ENCODE assay signal across 19 cellular contexts in genomic region chr22:39374191-39374590, GRCh38. TPM values are rescaled to one million over a fixed set of nuclear protein-coding genes. Genes with fewer than 3 reads are reported as not detected.
A peak's percentile ranks its signal among the peaks of the same experiment; 100 is the strongest.
DNase-seq lines count a peak whose midpoint lies in the region; ATAC-seq and TF ChIP-seq lines count a peak whose summit lies in the region.
"Had no signal": no experiment of that assay in that cellular context is flagged by ENCODE, and none has a peak within 500 bp of the region (broad histone marks: within the 10 kb centered on the region; RNA-seq: fewer than 3 reads in every experiment).

No MANE protein-coding gene starts in this region.

- peaks cover 17 to 76% (median 64%) of the 10 kb centered on the region in 11 experiments; a peak in 21 of 22 replicates for H3K36me3 ChIP-seq in BLaER1 treated with 17β-estradiol and CSF1 and Interleukin-3, amounts not matched to agents 10 nM and 100 nM
- H3K36me3 ChIP-seq in endodermal cell (ENCODE audit: control insufficient read depth, insufficient read depth, low read length) = no peaks in the 10 kb centered on the region

- H3K4ac ChIP-seq in H9 (ENCODE audit: low read depth, low read length) = no peak overlapping the region

- H3K36me3 Mint-ChIP-seq in H9 (ENCODE audit: insufficient read depth in 1 of 3, low read depth in 3 of 3) (peaks cover 0 to 9% (median 0%) of the 10 kb centered on the region in 3 experiments; a peak in 2 of 7 replicates), endodermal cell (ENCODE audit: low read depth) (peaks cover 6% of the 10 kb centered on the region)
- H3K36me3 Mint-ChIP-seq: CD4-positive, CD25-positive, alpha-beta regulatory T cell; CD8-positive, alpha-beta memory T cell; IgD-negative memory B cell had no signal

- H3K4me2 ChIP-seq in BLaER1 treated with 17β-estradiol and CSF1 and Interleukin-3, amounts not matched to agents 10 nM and 100 nM = peak overlapping the region in 6 of 11 experiments; percentile 18 to 63 (median 49); a peak in 11 of 22 replicates
- no peak overlapping the region for H3K4me2 ChIP-seq in H9 (ENCODE audit: insufficient read depth, insufficient read length, low read length)

- DNase-seq in H9 (no peak), endodermal cell (peak; percentile 53), iPS-NIHi7 (ENCODE audit: extremely low spot score) (peak; percentile 49), NOMO-1 (lab: John Stamatoyannopoulos, UW; ENCODE audit: unreplicated experiment in 2 of 2) (no peak), GM20000 (ENCODE audit: low spot score) (no peak), NCI-H2081 treated with DMSO at 0.1 percent for 48 hours (lab: John Stamatoyannopoulos, UW) (no peak)
- DNase-seq: 8988T; C1 segment of cervical spinal cord; Caco-2; CD4-positive, CD25-positive, alpha-beta regulatory T cell; CD8-positive, alpha-beta memory T cell; GM23248; HCEC 1CT; Karpas-422; KBM-7 had no signal

- no peak overlapping the region; the same call in 1 of the 2 replicates for H3K14ac ChIP-seq in H9 (ENCODE audit: insufficient read depth, low read length)

- H3K27ac ChIP-seq in BLaER1 treated with 17β-estradiol and CSF1 and Interleukin-3, amounts not matched to agents 10 nM and 100 nM = peak overlapping the region in 7 of 11 experiments; percentile 6 to 47 (median 19); a peak in 5 of 22 replicates
- H3K27ac ChIP-seq in H9 (ENCODE audit: insufficient read length, low read depth, low read length) = no peak overlapping the region
- H3K27ac ChIP-seq in endodermal cell (ENCODE audit: low read depth, low read length) = no peak overlapping the region
- H3K27ac ChIP-seq: GM23248 had no signal

- no peak overlapping the region for H3K23ac ChIP-seq in H9 (ENCODE audit: insufficient read length, low read depth, low read length)

- no peak overlapping the region for H2BK15ac ChIP-seq in H9 (ENCODE audit: low read depth, low read length)

- peaks cover 8 to 18% (median 15%) of the 10 kb centered on the region in 11 experiments for H3K9me3 ChIP-seq in BLaER1 treated with 17β-estradiol and CSF1 and Interleukin-3, amounts not matched to agents 10 nM and 100 nM (replicated peaks in 1 of 11)
- H3K9me3 ChIP-seq in H9 (ENCODE audit: control insufficient read depth, low read depth, low read length) = no peaks in the 10 kb centered on the region
- peaks cover 9% of the 10 kb centered on the region for H3K9me3 ChIP-seq in endodermal cell (ENCODE audit: control insufficient read depth, low read length)
- H3K9me3 ChIP-seq: Caco-2 had no signal

- no peak overlapping the region for H4K91ac ChIP-seq in H9 (ENCODE audit: insufficient read length, low read depth, low read length)

- H3K79me2 ChIP-seq in H9 (ENCODE audit: insufficient read depth, low read length) = no peaks in the 10 kb centered on the region

- H3T11ph ChIP-seq in H9 (ENCODE audit: low read length) = no peak overlapping the region

- no peak overlapping the region for H3K18ac ChIP-seq in H9 (ENCODE audit: insufficient read length, low read depth, low read length)

- TF ChIP-seq CTCF in H9 (conservative IDR thresholded peaks at IDR 0.05) = 0 out of 3 replicates have a peak, but pooled peaks have one; percentile 11
- no peak for TF ChIP-seq CTCF in endodermal cell (conservative IDR thresholded peaks at IDR 0.05)
- no peak for TF ChIP-seq CTCF in GM20000 (IDR thresholded peaks at IDR 0.05; ENCODE audit: extremely low read depth, missing control alignments)

- H4K20me1 ChIP-seq in BLaER1 treated with 17β-estradiol and CSF1 and Interleukin-3, amounts not matched to agents 10 nM and 100 nM = peaks cover 0 to 27% (median 7%) of the 10 kb centered on the region in 11 experiments; a peak in 8 of 22 replicates
- no peaks in the 10 kb centered on the region for H4K20me1 ChIP-seq in H9 (ENCODE audit: control insufficient read depth, insufficient read depth, insufficient read length)

- no peak overlapping the region for H2BK5ac ChIP-seq in H9 (ENCODE audit: insufficient read length, low read length)

- no peaks in the 10 kb centered on the region for H3K27me3 ChIP-seq in BLaER1 treated with 17β-estradiol and CSF1 and Interleukin-3, amounts not matched to agents 10 nM and 100 nM
- H3K27me3 ChIP-seq in H9 (ENCODE audit: insufficient read depth, low read length) (no peaks in the 10 kb centered on the region), endodermal cell (ENCODE audit: control insufficient read depth, insufficient read depth, low read length, poor library complexity, severe bottlenecking) (no peaks in the 10 kb centered on the region)

- WGBS in H9 (ENCODE audit: extremely low coverage, insufficient read length, low lambda C conversion rate) = no CpG with 5 or more reads among the region's 24 CpGs
- 87 to 92% methylated on average over 21 to 24 of the region's 24 CpGs for WGBS in endodermal cell (ENCODE audit: insufficient coverage in 1 of 2, insufficient read length in 1 of 2), 2 experiments

- no peak overlapping the region for H2BK20ac ChIP-seq in H9 (ENCODE audit: low read depth, low read length, poor library complexity, severe bottlenecking)

- H3K4me3 Mint-ChIP-seq in H9 (no peak overlapping the region), endodermal cell (no peak overlapping the region)
- H3K4me3 Mint-ChIP-seq: CD4-positive, CD25-positive, alpha-beta regulatory T cell; CD8-positive, alpha-beta memory T cell; IgD-negative memory B cell had no signal

- H3K4me1 ChIP-seq in BLaER1 treated with 17β-estradiol and CSF1 and Interleukin-3, amounts not matched to agents 10 nM and 100 nM = peaks cover 11 to 48% (median 35%) of the 10 kb centered on the region in 10 experiments
- H3K4me1 ChIP-seq in H9 (ENCODE audit: insufficient read depth, low read length) (no peaks in the 10 kb centered on the region), endodermal cell (ENCODE audit: control insufficient read depth, insufficient read depth, low read length) (no peaks in the 10 kb centered on the region)
- H3K4me1 ChIP-seq: Caco-2 had no signal

- no peak overlapping the region for H2AFZ ChIP-seq in H9 (ENCODE audit: low read length)
- H2AFZ ChIP-seq: GM23248 had no signal

- H3K27ac Mint-ChIP-seq in H9 (no peak overlapping the region), endodermal cell (no peak overlapping the region)
- H3K27ac Mint-ChIP-seq: CD4-positive, CD25-positive, alpha-beta regulatory T cell; CD8-positive, alpha-beta memory T cell; IgD-negative memory B cell had no signal

- H3K9ac ChIP-seq in BLaER1 treated with 17β-estradiol and CSF1 and Interleukin-3, amounts not matched to agents 10 nM and 100 nM = peak overlapping the region in 5 of 11 experiments; percentile 6 to 60 (median 39); a peak in 5 of 22 replicates
- H3K9ac ChIP-seq in H9 (ENCODE audit: extremely low read depth, insufficient read length, low read length) (no peak overlapping the region), endodermal cell (ENCODE audit: extremely low read depth, low read length, poor library complexity, severe bottlenecking) (no peak overlapping the region)
- H3K9ac ChIP-seq: GM23248 had no signal

- H2BK120ac ChIP-seq in H9 (ENCODE audit: low read depth, low read length, poor library complexity, severe bottlenecking) = no peak overlapping the region

- peaks cover 2% of the 10 kb centered on the region for H3K27me3 Mint-ChIP-seq in H9 (ENCODE audit: low read depth)
- H3K27me3 Mint-ChIP-seq in endodermal cell (ENCODE audit: insufficient read depth) = no peaks in the 10 kb centered on the region
- H3K27me3 Mint-ChIP-seq: IgD-negative memory B cell had no signal

- H3K4me3 ChIP-seq in BLaER1 treated with 17β-estradiol and CSF1 and Interleukin-3, amounts not matched to agents 10 nM and 100 nM = no peak overlapping the region
- no peak overlapping the region for H3K4me3 ChIP-seq in endodermal cell (ENCODE audit: low read length)
- H3K4me3 ChIP-seq: GM23248 had no signal

- no peaks in the 10 kb centered on the region for H3K79me1 ChIP-seq in H9 (ENCODE audit: insufficient read depth, low read depth, low read length, poor library complexity, severe bottlenecking)

- H3K9me3 Mint-ChIP-seq in H9 (peaks cover 2 to 6% of the 10 kb centered on the region in 2 experiments; a peak in 4 of 5 replicates), endodermal cell (peaks cover 7% of the 10 kb centered on the region)
- H3K9me3 Mint-ChIP-seq: CD8-positive, alpha-beta memory T cell; IgD-negative memory B cell had no signal

- no peaks in the 10 kb centered on the region for H3K23me2 ChIP-seq in H9 (ENCODE audit: insufficient read length, low read depth, low read length, poor library complexity, severe bottlenecking)

- H2BK12ac ChIP-seq in H9 (ENCODE audit: insufficient read length, low read depth, low read length) = no peak overlapping the region

- ATAC-seq in HG03159 (IDR thresholded peaks at IDR 0.05; ENCODE audit: unreplicated experiment) = no peak
- ATAC-seq: HepG2 had no signal

- H4K5ac ChIP-seq in H9 (ENCODE audit: insufficient read length, low read depth, low read length) = no peak overlapping the region

- no peak overlapping the region for H4K8ac ChIP-seq in H9 (replicated peaks; ENCODE audit: insufficient read length, low read depth, low read length)

- no peak overlapping the region for H2AK5ac ChIP-seq in H9 (ENCODE audit: insufficient read length, low read length)

- no peak overlapping the region for H3K56ac ChIP-seq in H9 (ENCODE audit: insufficient read length, low read depth, low read length)

- H3K4me1 Mint-ChIP-seq in H9 = peaks cover under 1 to 14% of the 10 kb centered on the region in 2 experiments; a peak in 3 of 4 replicates
- no peaks in the 10 kb centered on the region for H3K4me1 Mint-ChIP-seq in endodermal cell
- H3K4me1 Mint-ChIP-seq: CD4-positive, CD25-positive, alpha-beta regulatory T cell; CD8-positive, alpha-beta memory T cell; IgD-negative memory B cell had no signal

RNA-seq across cellular contexts. Expression of gene SYNGR1, which starts 24.4 kb away (rescaled TPM):
- total RNA-seq in H9 (2021) = 13.2 and 14.3 TPM in 2 replicates
- total RNA-seq in endodermal cell = 10 to 100 TPM; 19.0 to 36.3 TPM
- 32.9 TPM for polyA plus RNA-seq in endodermal cell (2013, experiment 1 of 2)
- polyA plus RNA-seq in endodermal cell (2013, experiment 2 of 2) = 28.3 TPM

RNA-seq across cellular contexts. Expression of gene TAB1, which starts 25.4 kb away (rescaled TPM):
- 16.6 and 20.3 TPM in 2 replicates for total RNA-seq in H9 (2021)
- 10 to 100 TPM; 27.1 to 35.2 TPM for total RNA-seq in endodermal cell
- polyA plus RNA-seq in endodermal cell (2013, experiment 1 of 2) = 24.4 TPM
- 22.6 TPM for polyA plus RNA-seq in endodermal cell (2013, experiment 2 of 2)

RNA-seq across cellular contexts. Expression of gene RPL3, which starts 54.8 kb away (rescaled TPM):
- total RNA-seq in H9 (2021) (2,830 and 2,855 TPM in 2 replicates), endodermal cell (1,000 to 10,000 TPM; 2,218 to 2,701 TPM)
- polyA plus RNA-seq in endodermal cell (2013, experiment 1 of 2) = 2,540 TPM
- 2,353 TPM for polyA plus RNA-seq in endodermal cell (2013, experiment 2 of 2)

Comparison
In these comparisons a context has a peak if more than half of its experiments do, and no peak if none do; other contexts are left out.
1. H3K27ac ChIP-seq: peak in BLaER1 treated with 17β-estradiol and CSF1 and Interleukin-3, amounts not matched to agents 10 nM and 100 nM (7 of 11); none in H9 (single experiment) and endodermal cell (single experiment).
2. DNase-seq: peak in endodermal cell (single experiment) and iPS-NIHi7 (single experiment); none in H9 (single experiment), NOMO-1 (0 of 2), GM20000 (single experiment) and NCI-H2081 treated with DMSO at 0.1 percent for 48 hours (single experiment).